In genomic region chr4:148542922-148543623, GRCh38 we compare ENCODE assay signal across 22 cellular contexts.
A peak's percentile ranks its signal among the peaks of the same experiment; 100 is the strongest.
DNase-seq lines count a peak whose midpoint lies in the region; ATAC-seq and TF ChIP-seq lines count a peak whose summit lies in the region.
"Had no signal": no experiment of that assay in that cellular context is flagged by ENCODE, and none has a peak within 500 bp of the region (broad histone marks: within the 10 kb centered on the region; RNA-seq: fewer than 3 reads in every experiment).

No MANE protein-coding gene starts in this region.

- ATAC-seq in PC-3 (peak; percentile 58), GM19467 (IDR thresholded peaks at IDR 0.05; ENCODE audit: unreplicated experiment) (no peak), GM21367 (IDR thresholded peaks at IDR 0.05; ENCODE audit: unreplicated experiment) (no peak)
- ATAC-seq: K562, left lung, right lobe of liver, upper lobe of right lung had no signal

- H2AFZ ChIP-seq in mammary epithelial cell (ENCODE audit: low read depth, low read length) = no peak overlapping the region
- no peak overlapping the region for H2AFZ ChIP-seq in PC-3 (ENCODE audit: low read length)
- H2AFZ ChIP-seq: parathyroid adenoma had no signal

- H3K9me3 ChIP-seq in mammary epithelial cell (replicated peaks; ENCODE audit: insufficient read depth, low read length) = no peaks in the 10 kb centered on the region
- H3K9me3 ChIP-seq in breast epithelium = no peaks in the 10 kb centered on the region
- no peaks in the 10 kb centered on the region for H3K9me3 ChIP-seq in PC-3 (ENCODE audit: low read length)
- H3K9me3 ChIP-seq: BLaER1 treated with 17β-estradiol and CSF1 and Interleukin-3, amounts not matched to agents 10 nM and 100 nM; left lung; right lobe of liver; upper lobe of right lung had no signal

- 53% methylated on average over 4 of the region's 4 CpGs for WGBS in mammary epithelial cell (ENCODE audit: low coverage, missing lambda C conversion rate)

- in situ Hi-C loops in mammary epithelial cell (cut with MboI; ENCODE audit: low sequenced_read_pairs in 2 of 2) = no loop called here

- H3K36me3 ChIP-seq in mammary epithelial cell (ENCODE audit: insufficient read depth, low read length) = no peaks in the 10 kb centered on the region
- H3K36me3 ChIP-seq in breast epithelium = no peaks in the 10 kb centered on the region
- H3K36me3 ChIP-seq in PC-3 (ENCODE audit: low read depth, low read length) = no peaks in the 10 kb centered on the region
- H3K36me3 ChIP-seq: BLaER1 treated with 17β-estradiol and CSF1 and Interleukin-3, amounts not matched to agents 10 nM and 100 nM; brain microvascular endothelial cell; left lung; right lobe of liver; upper lobe of right lung had no signal

- H3K4me2 ChIP-seq in mammary epithelial cell (ENCODE audit: insufficient read depth, low read depth, low read length) (no peak overlapping the region), PC-3 (ENCODE audit: low read length) (no peak overlapping the region)
- H3K4me2 ChIP-seq: BLaER1 treated with 17β-estradiol and CSF1 and Interleukin-3, amounts not matched to agents 10 nM and 100 nM had no signal

- H3K79me2 ChIP-seq in mammary epithelial cell (ENCODE audit: insufficient read depth, low read length) (no peaks in the 10 kb centered on the region), PC-3 (ENCODE audit: low read length) (no peaks in the 10 kb centered on the region)
- H3K79me2 ChIP-seq: parathyroid adenoma had no signal

- TF ChIP-seq CTCF in mammary epithelial cell (conservative IDR thresholded peaks at IDR 0.05 in 1 of 2, IDR thresholded peaks at IDR 0.05 in 1 of 2; ENCODE audit: extremely low read depth in 1 of 2, insufficient read depth in 1 of 2, low read depth in 1 of 2, low read length in 2 of 2) (no peak), breast epithelium (IDR thresholded peaks at IDR 0.05) (no peak), PC-3 (conservative IDR thresholded peaks at IDR 0.05; ENCODE audit: low read depth, low read length) (no peak), fibroblast of mammary gland (conservative IDR thresholded peaks at IDR 0.05; ENCODE audit: control insufficient read depth, insufficient read depth, low read depth, low read length) (no peak)

- intact Hi-C loops in mammary epithelial cell (cut with micrococcal nuclease) = no loop called here
- intact Hi-C loops in breast epithelium (cut with DNase I; ENCODE audit: low total_unique reads) = no loop called here
- intact Hi-C loops in PC-3 (cut with micrococcal nuclease) = no loop called here

- TF ChIP-seq POLR2A in breast epithelium (IDR thresholded peaks at IDR 0.05) = no peak

- DNase-seq in mammary epithelial cell (peak; percentile 24), breast epithelium (ENCODE audit: low spot score in 2 of 2) (no peak), PC-3 (peak; percentile 39), fibroblast of mammary gland (ENCODE audit: low read depth) (peak; percentile 25), KG1 (lab: John Stamatoyannopoulos, UW) (no peak), NCI-H1092 (lab: John Stamatoyannopoulos, UW) (no peak)
- DNase-seq: brain microvascular endothelial cell; Calu3; cortex of kidney; left lung; midbrain; NCI-H187; OCI-M1; right lobe of liver; SHP77 treated with DMSO at 0.1 percent for 48 hours; stimulated activated CD4-positive, alpha-beta T cell treated with anti-CD3 and anti-CD28 coated beads, Interleukin-15, amount 100 ng/mL, for 24 hours; upper lobe of right lung had no signal

- H3K4me1 ChIP-seq in mammary epithelial cell (ENCODE audit: insufficient read depth, low read length) (no peaks in the 10 kb centered on the region), breast epithelium (no peaks in the 10 kb centered on the region), PC-3 (ENCODE audit: insufficient read depth, low read length) (0 out of 2 replicates have a peak, but pooled peaks cover 10% of the 10 kb centered on the region)
- H3K4me1 ChIP-seq: BLaER1 treated with 17β-estradiol and CSF1 and Interleukin-3, amounts not matched to agents 10 nM and 100 nM; left lung; parathyroid adenoma; right lobe of liver; upper lobe of right lung had no signal

- H3K4me3 ChIP-seq in mammary epithelial cell (replicated peaks in 1 of 3; ENCODE audit: insufficient read depth in 1 of 3, low read depth in 2 of 3, low read length in 3 of 3) (no peak overlapping the region), breast epithelium (no peak overlapping the region), PC-3 (ENCODE audit: low read length) (no peak overlapping the region), fibroblast of mammary gland (ENCODE audit: control insufficient read depth, low read depth, low read length) (no peak overlapping the region)
- H3K4me3 ChIP-seq: BLaER1 treated with 17β-estradiol and CSF1 and Interleukin-3, amounts not matched to agents 10 nM and 100 nM; K562; left lung; right lobe of liver; upper lobe of right lung had no signal

- H3K9me2 ChIP-seq in PC-3 (replicated peaks; ENCODE audit: low read length) = no peaks in the 10 kb centered on the region

- H3K27me3 ChIP-seq in mammary epithelial cell (ENCODE audit: insufficient read depth, low read length) (no peaks in the 10 kb centered on the region), breast epithelium (no peaks in the 10 kb centered on the region), PC-3 (ENCODE audit: low read length) (no peaks in the 10 kb centered on the region)
- H3K27me3 ChIP-seq: BLaER1 treated with 17β-estradiol and CSF1 and Interleukin-3, amounts not matched to agents 10 nM and 100 nM; brain microvascular endothelial cell; left lung; right lobe of liver; upper lobe of right lung had no signal

- dilution Hi-C loops in mammary epithelial cell (cut with HindIII; ENCODE audit: low sequenced_read_pairs) = no loop called here

- CTCF ChIA-PET in mammary epithelial cell (lab: Charles Lee; ENCODE audit: low non-redundant PET) (no interaction called here), PC-3 (lab: Charles Lee) (no interaction called here)

- no TSS peak for BruUV-seq in mammary epithelial cell (replicated peaks; lab: Mats Ljungman, UMichigan)
- no TSS peak for BruUV-seq in PC-3 (replicated peaks; lab: Mats Ljungman, UMichigan)

- H3K9ac ChIP-seq in mammary epithelial cell (ENCODE audit: insufficient read depth, low read length) (no peak overlapping the region), PC-3 (ENCODE audit: low read length) (no peak overlapping the region)
- H3K9ac ChIP-seq: BLaER1 treated with 17β-estradiol and CSF1 and Interleukin-3, amounts not matched to agents 10 nM and 100 nM; parathyroid adenoma had no signal

- POLR2A ChIA-PET in PC-3 (lab: Charles Lee; ENCODE audit: unreplicated experiment) = no interaction called here

- no peaks in the 10 kb centered on the region for H3F3A ChIP-seq in PC-3 (ENCODE audit: low read length, unreplicated experiment)

- H4K20me1 ChIP-seq in mammary epithelial cell (ENCODE audit: insufficient read depth, low read length) (no peaks in the 10 kb centered on the region), PC-3 (ENCODE audit: low read length) (no peaks in the 10 kb centered on the region)
- H4K20me1 ChIP-seq: BLaER1 treated with 17β-estradiol and CSF1 and Interleukin-3, amounts not matched to agents 10 nM and 100 nM had no signal

- H3K27ac ChIP-seq in mammary epithelial cell (ENCODE audit: insufficient read depth, low read depth, low read length) = no peak overlapping the region
- no peak overlapping the region for H3K27ac ChIP-seq in breast epithelium
- no peak overlapping the region for H3K27ac ChIP-seq in PC-3 (ENCODE audit: low read length)
- H3K27ac ChIP-seq: BLaER1 treated with 17β-estradiol and CSF1 and Interleukin-3, amounts not matched to agents 10 nM and 100 nM; brain microvascular endothelial cell; left lung; parathyroid adenoma; right lobe of liver; upper lobe of right lung had no signal

Comparison
In these comparisons a context has a peak if more than half of its experiments do, and no peak if none do; other contexts are left out.
1. DNase-seq: peak in mammary epithelial cell (single experiment), PC-3 (single experiment) and fibroblast of mammary gland (single experiment); none in breast epithelium (0 of 2), KG1 (single experiment) and NCI-H1092 (single experiment).